ENCODE assay signal across 35 cellular contexts in the genomic region with DNA sequence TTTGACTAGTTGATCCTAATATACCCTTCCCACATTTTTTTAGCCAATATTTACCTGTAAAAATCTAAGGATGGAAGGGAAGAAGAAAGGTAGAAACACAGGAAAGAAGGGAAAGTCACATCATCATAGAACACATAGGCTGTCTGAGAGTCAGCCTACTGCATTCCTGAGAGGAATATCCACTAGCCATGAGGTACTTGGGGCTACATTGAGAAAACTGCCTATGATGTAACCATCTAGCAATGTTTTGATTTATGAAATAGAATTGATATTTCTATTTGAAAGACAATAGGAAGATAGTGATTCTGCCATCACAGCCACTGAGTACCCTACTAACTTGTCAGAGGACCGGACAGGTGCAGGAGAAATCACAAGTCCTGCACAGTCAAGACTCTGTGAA.
"Had no signal": no experiment of that assay in that cellular context is flagged by ENCODE, and none has a peak within 500 bp of the region (broad histone marks: within the 10 kb centered on the region; RNA-seq: fewer than 3 reads in every experiment).

No MANE protein-coding gene starts in this region.

- H3K27me3 ChIP-seq: MG63 had no signal

- H3K4me2 ChIP-seq: KMS-11 had no signal

- H3K9ac ChIP-seq: KMS-11 had no signal

- H3K36me3 ChIP-seq: MG63 had no signal

- H3K4me3 ChIP-seq: MG63 had no signal

- DNase-seq: Karpas-422, Kasumi-1, MG63, MM.1S, MV-4-11, NCI-H1048, NCI-H1092, NCI-H1092 treated with DMSO at 0.1 percent for 48 hours, NCI-H1105, NCI-H1105 treated with DMSO at 0.1 percent for 48 hours, NCI-H1417, NCI-H1417 treated with DMSO at 0.1 percent for 48 hours, NCI-H1436, NCI-H1436 treated with DMSO at 0.1 percent for 48 hours, NCI-H146, NCI-H1694, NCI-H1694 treated with DMSO at 0.1 percent for 48 hours, NCI-H187, NCI-H187 treated with DMSO at 0.1 percent for 48 hours, NCI-H1930, NCI-H2029, NCI-H2029 treated with DMSO at 0.1 percent for 48 hours, NCI-H2081, NCI-H2081 treated with DMSO at 0.1 percent for 48 hours, NCI-H2107, NCI-H2171, NCI-H2171 treated with DMSO at 0.1 percent for 48 hours, NCI-H2227 treated with DMSO at 0.1 percent for 48 hours, NCI-H345, NCI-H446, NCI-H446 treated with DMSO at 0.1 percent for 48 hours, NCI-H510A, NCI-H510A treated with DMSO at 0.1 percent for 48 hours, NCI-H524 had no signal

- H3K27ac ChIP-seq: KMS-11 had no signal

- H3K9me3 ChIP-seq: MG63 had no signal
